In genomic region chr17:78125976-78126894, GRCh38 we compare ENCODE assay signal across 10 cellular contexts. TPM values are rescaled to one million over a fixed set of nuclear protein-coding genes. Genes with fewer than 3 reads are reported as not detected.
DNase-seq lines count a peak whose midpoint lies in the region; ATAC-seq and TF ChIP-seq lines count a peak whose summit lies in the region.
"Had no signal": no experiment of that assay in that cellular context is flagged by ENCODE, and none has a peak within 500 bp of the region (broad histone marks: within the 10 kb centered on the region; RNA-seq: fewer than 3 reads in every experiment).

No MANE protein-coding gene starts in this region.

- H3K27ac ChIP-seq in HUES6 (ENCODE audit: low read depth, low read length): peak overlapping the region; percentile 87; the same call in 1 of the 2 replicates
- H3K27ac ChIP-seq: GM23248 had no signal

- peak overlapping the region in 6 of 7 donors; percentile 60 to 93 (median 92) for H3K27ac Mint-ChIP-seq in CD14-positive monocyte
- H3K27ac Mint-ChIP-seq in activated naive CD8-positive, alpha-beta T cell treated with anti-CD3 and anti-CD28 coated beads, Interleukin-2, amount 50 U/mL, for 24 hours: peak overlapping the region; percentile 82
- peak overlapping the region in 9 of 10 donors; percentile 17 to 95 (median 92) for H3K27ac Mint-ChIP-seq in naive thymus-derived CD8-positive, alpha-beta T cell

- peak overlapping the region in 1 of 2 donors; percentile 39 for H3K4me3 Mint-ChIP-seq in CD14-positive monocyte
- peak overlapping the region; percentile 86 for H3K4me3 Mint-ChIP-seq in activated naive CD8-positive, alpha-beta T cell treated with anti-CD3 and anti-CD28 coated beads, Interleukin-2, amount 50 U/mL, for 24 hours
- H3K4me3 Mint-ChIP-seq in naive thymus-derived CD8-positive, alpha-beta T cell: peak overlapping the region; percentile 85 to 100 (median 92)

- H3K4me1 ChIP-seq in HUES6 (ENCODE audit: control insufficient read depth, insufficient read depth, low read length): peaks cover 40% of the 10 kb centered on the region

- H3K9ac ChIP-seq in HUES6 (ENCODE audit: low read length): no peak overlapping the region
- H3K9ac ChIP-seq: GM23248 had no signal

- peaks cover 4% of the 10 kb centered on the region; the same call in 1 of the 2 replicates for H3K27me3 ChIP-seq in HUES6 (ENCODE audit: control insufficient read depth, insufficient read depth, low read length)

- no peak for ATAC-seq in activated naive CD8-positive, alpha-beta T cell treated with anti-CD3 and anti-CD28 coated beads, Interleukin-2, amount 50 U/mL, for 24 hours
- ATAC-seq in naive thymus-derived CD8-positive, alpha-beta T cell: no peak
- ATAC-seq in left lobe of liver: no peak

- H3K9me3 ChIP-seq in HUES6 (ENCODE audit: control insufficient read depth, insufficient read depth, low read depth, low read length): no peaks in the 10 kb centered on the region

- no peak for TF ChIP-seq CTCF in CD14-positive monocyte (IDR thresholded peaks at IDR 0.05)

- DNase-seq in CD14-positive monocyte (ENCODE audit: low spot score): peak; percentile 43
- no peak for DNase-seq in activated naive CD8-positive, alpha-beta T cell treated with anti-CD3 and anti-CD28 coated beads, Interleukin-2, amount 50 U/mL, for 24 hours
- peak in 1 of 10 donors; percentile 5 for DNase-seq in naive thymus-derived CD8-positive, alpha-beta T cell
- no peak for DNase-seq in left lobe of liver (ENCODE audit: low spot score)
- DNase-seq in AG20443 (ENCODE audit: low spot score): no peak
- no peak for DNase-seq in NCI-H1092 treated with DMSO at 0.1 percent for 48 hours (lab: John Stamatoyannopoulos, UW)
- DNase-seq in AML-193 (lab: John Stamatoyannopoulos, UW): no peak
- DNase-seq: GM23248 had no signal

- peak overlapping the region; percentile 94; the same call in 1 of the 2 replicates for H3K4me3 ChIP-seq in HUES6 (ENCODE audit: low read depth, low read length)
- H3K4me3 ChIP-seq: GM23248 had no signal

- H3K36me3 ChIP-seq in HUES6 (ENCODE audit: control insufficient read depth, insufficient read depth, low read length): peaks cover 51% of the 10 kb centered on the region

- POLR2A ChIA-PET in naive thymus-derived CD8-positive, alpha-beta T cell (lab: Charles Lee): interaction anchor here (1.0 to 30.2 kb wide), 11 partner anchors 1 to 675 kb away, joined by 3 to 1112 read pairs (median 12); partner anchors contain the start of genes AFMID, C17orf99, SYNGR2 and TK1

- intact Hi-C loops in CD14-positive monocyte (cut with micrococcal nuclease): loop anchor here (2.0 to 5.0 kb wide), 2 partner anchors 13 to 46 kb away; no protein-coding TSS in a partner anchor

- H3K9me3 Mint-ChIP-seq in CD14-positive monocyte: no peaks in the 10 kb centered on the region
- no peaks in the 10 kb centered on the region for H3K9me3 Mint-ChIP-seq in activated naive CD8-positive, alpha-beta T cell treated with anti-CD3 and anti-CD28 coated beads, Interleukin-2, amount 50 U/mL, for 24 hours
- peaks cover 0 to 2% (median 0%) of the 10 kb centered on the region in 9 donors for H3K9me3 Mint-ChIP-seq in naive thymus-derived CD8-positive, alpha-beta T cell

- peaks cover 77% of the 10 kb centered on the region for H3K4me1 Mint-ChIP-seq in CD14-positive monocyte
- peaks cover 68% of the 10 kb centered on the region for H3K4me1 Mint-ChIP-seq in activated naive CD8-positive, alpha-beta T cell treated with anti-CD3 and anti-CD28 coated beads, Interleukin-2, amount 50 U/mL, for 24 hours
- peaks cover 36 to 75% (median 70%) of the 10 kb centered on the region in 4 donors for H3K4me1 Mint-ChIP-seq in naive thymus-derived CD8-positive, alpha-beta T cell

- peaks cover 31 to 35% of the 10 kb centered on the region in 2 donors for H3K36me3 Mint-ChIP-seq in CD14-positive monocyte
- peaks cover 34% of the 10 kb centered on the region for H3K36me3 Mint-ChIP-seq in activated naive CD8-positive, alpha-beta T cell treated with anti-CD3 and anti-CD28 coated beads, Interleukin-2, amount 50 U/mL, for 24 hours (ENCODE audit: low read depth)
- peaks cover 0 to 46% (median 22%) of the 10 kb centered on the region in 3 donors for H3K36me3 Mint-ChIP-seq in naive thymus-derived CD8-positive, alpha-beta T cell

- H3K27me3 Mint-ChIP-seq in CD14-positive monocyte (ENCODE audit: low read depth in 3 of 3): peaks cover 0 to 6% (median 0%) of the 10 kb centered on the region in 3 donors
- H3K27me3 Mint-ChIP-seq in activated naive CD8-positive, alpha-beta T cell treated with anti-CD3 and anti-CD28 coated beads, Interleukin-2, amount 50 U/mL, for 24 hours: no peaks in the 10 kb centered on the region
- H3K27me3 Mint-ChIP-seq in naive thymus-derived CD8-positive, alpha-beta T cell: no peaks in the 10 kb centered on the region

RNA-seq across cellular contexts. Expression of gene TMC6, which starts 2.3 kb away (rescaled TPM):
- polyA plus RNA-seq in CD14-positive monocyte: 10 to 100 TPM; 60.1 to 79.2 TPM
- total RNA-seq in naive thymus-derived CD8-positive, alpha-beta T cell: 100 to 1,000 TPM; 809 to 819 TPM
- polyA plus RNA-seq in naive thymus-derived CD8-positive, alpha-beta T cell: 100 to 1,000 TPM; 186 to 253 (median 209) TPM
- total RNA-seq in left lobe of liver: 14.6 TPM
- total RNA-seq: GM23248 had no signal
- polyA plus RNA-seq: GM23248 had no signal

RNA-seq across cellular contexts. Expression of gene TMC8, which starts 4.3 kb away (rescaled TPM):
- 10 to 100 TPM; 13.3 to 15.1 TPM for polyA plus RNA-seq in CD14-positive monocyte
- total RNA-seq in naive thymus-derived CD8-positive, alpha-beta T cell: 100 to 1,000 TPM; 367 to 370 TPM
- 100 to 1,000 TPM in 1 of 3 donors, 10 to 100 TPM in 2; 62.5 to 141 (median 72.9) TPM for polyA plus RNA-seq in naive thymus-derived CD8-positive, alpha-beta T cell
- total RNA-seq in left lobe of liver: 3.9 TPM
- total RNA-seq: GM23248, LHCN-M2 had no signal
- polyA plus RNA-seq: GM23248 had no signal

RNA-seq across cellular contexts. Expression of gene C17orf99, which starts 19.9 kb away (rescaled TPM):
- not detected for polyA plus RNA-seq in CD14-positive monocyte
- under 1 TPM in 1 of 2 experiments, not detected in 1; 0.60 TPM for total RNA-seq in naive thymus-derived CD8-positive, alpha-beta T cell
- polyA plus RNA-seq in naive thymus-derived CD8-positive, alpha-beta T cell: not detected
- total RNA-seq in left lobe of liver: not detected
- total RNA-seq: GM23248, LHCN-M2 had no signal
- polyA plus RNA-seq: GM23248 had no signal

RNA-seq across cellular contexts. Expression of gene SYNGR2, which starts 42.1 kb away (rescaled TPM):
- polyA plus RNA-seq in CD14-positive monocyte: 100 to 1,000 TPM; 350 to 402 TPM
- total RNA-seq in naive thymus-derived CD8-positive, alpha-beta T cell: 10 to 100 TPM; 58.1 to 66.6 TPM
- 100 to 1,000 TPM in 1 of 3 donors, 10 to 100 TPM in 2; 88.4 to 108 (median 92.1) TPM for polyA plus RNA-seq in naive thymus-derived CD8-positive, alpha-beta T cell
- 44.1 TPM for total RNA-seq in left lobe of liver

Comparison
In these comparisons a context has a peak if more than half of its experiments do, and no peak if none do; other contexts are left out.
1. RNA of gene TMC6, which starts 2.3 kb away (total RNA-seq): 809 to 819 TPM in naive thymus-derived CD8-positive, alpha-beta T cell; 14.6 TPM in left lobe of liver (single experiment); every median in the first group is over 10 times any median in the second.
2. RNA of gene TMC8, which starts 4.3 kb away (total RNA-seq): 367 to 370 TPM in naive thymus-derived CD8-positive, alpha-beta T cell; 3.9 TPM in left lobe of liver (single experiment); every median in the first group is over 10 times any median in the second.
3. Peak in every context shown above with its lines, with median percentiles within 50 percentile points of each other: H3K27ac Mint-ChIP-seq.